ENCODE assay signal across 15 cellular contexts in the genomic region with DNA sequence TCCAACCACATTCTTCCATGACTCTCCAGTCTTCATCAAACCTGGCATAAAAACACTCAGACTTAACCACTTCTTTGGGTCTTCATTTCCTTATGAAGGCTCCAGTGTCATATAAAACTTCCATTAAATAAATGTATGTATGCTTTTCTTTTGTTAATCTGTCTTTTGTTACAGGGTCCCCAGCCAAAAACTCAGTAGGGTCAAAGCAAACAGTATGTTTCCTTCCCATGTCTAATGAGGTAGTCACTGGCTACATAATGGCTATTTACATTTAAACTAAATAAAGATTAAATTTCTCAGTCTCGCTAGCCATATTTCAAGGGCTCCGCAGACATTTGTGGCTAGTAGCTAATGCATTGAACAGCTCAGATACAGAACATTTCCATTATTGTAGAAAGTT. TPM values are rescaled to one million over a fixed set of nuclear protein-coding genes. Genes with fewer than 3 reads are reported as not detected.
A peak's percentile ranks its signal among the peaks of the same experiment; 100 is the strongest.
DNase-seq lines count a peak whose midpoint lies in the region.
"Had no signal": no experiment of that assay in that cellular context is flagged by ENCODE, and none has a peak within 500 bp of the region (broad histone marks: within the 10 kb centered on the region; RNA-seq: fewer than 3 reads in every experiment).

No MANE protein-coding gene starts in this region.

- H3K4me3 Mint-ChIP-seq in activated CD4-positive, alpha-beta T cell treated with anti-CD3 and anti-CD28 coated beads, Interleukin-2, amount 10 ng/mL, durations not matched to agents 7 days and 5 days: no peak overlapping the region
- H3K4me3 Mint-ChIP-seq: CD8-positive, alpha-beta T cell; T-helper 17 cell had no signal

- POLR2A ChIA-PET in activated CD4-positive, alpha-beta T cell treated with anti-CD3 and anti-CD28 coated beads, Interleukin-2, amount 10 ng/mL, durations not matched to agents 7 days and 5 days (lab: Charles Lee): no interaction called here

- no peaks in the 10 kb centered on the region for H3K36me3 Mint-ChIP-seq in activated CD4-positive, alpha-beta T cell treated with anti-CD3 and anti-CD28 coated beads, Interleukin-2, amount 10 ng/mL, durations not matched to agents 7 days and 5 days (ENCODE audit: low read depth)
- H3K36me3 Mint-ChIP-seq: CD8-positive, alpha-beta T cell had no signal

- H3K27ac Mint-ChIP-seq in activated CD4-positive, alpha-beta T cell treated with anti-CD3 and anti-CD28 coated beads, Interleukin-2, amount 10 ng/mL, durations not matched to agents 7 days and 5 days: no peak overlapping the region
- H3K27ac Mint-ChIP-seq: CD8-positive, alpha-beta T cell; T-helper 17 cell had no signal

- H3K9me3 Mint-ChIP-seq in activated CD4-positive, alpha-beta T cell treated with anti-CD3 and anti-CD28 coated beads, Interleukin-2, amount 10 ng/mL, durations not matched to agents 7 days and 5 days: no peaks in the 10 kb centered on the region
- H3K9me3 Mint-ChIP-seq: CD8-positive, alpha-beta T cell had no signal

- DNase-seq in COLO668 (lab: John Stamatoyannopoulos, UW; ENCODE audit: unreplicated experiment) (peak; percentile 31), NCI-H1092 treated with DMSO at 0.1 percent for 48 hours (lab: John Stamatoyannopoulos, UW) (peak; percentile 92), NCI-H2081 (lab: John Stamatoyannopoulos, UW) (peak; percentile 64 to 92), NCI-H748 treated with DMSO at 0.1 percent for 48 hours (lab: John Stamatoyannopoulos, UW) (peak; percentile 81), NCI-H2171 treated with DMSO at 0.1 percent for 48 hours (lab: John Stamatoyannopoulos, UW) (no peak), MV-4-11 (lab: John Stamatoyannopoulos, UW) (no peak)
- no peak for DNase-seq in activated CD8-positive, alpha-beta memory T cell treated with anti-CD3 and anti-CD28 coated beads for 24 hours
- DNase-seq in activated CD4-positive, alpha-beta T cell treated with anti-CD3 and anti-CD28 coated beads, Interleukin-2, amount 10 ng/mL, durations not matched to agents 7 days and 5 days: no peak
- DNase-seq: CD8-positive, alpha-beta T cell; EL; GOT3; KBM-7; NK-92 treated with Interleukin-12 subunit alpha and Interleukin-12 subunit beta, amount 100 ng/mL, for 24 hours; T-helper 17 cell had no signal

- CTCF ChIA-PET in activated CD4-positive, alpha-beta T cell treated with anti-CD3 and anti-CD28 coated beads, Interleukin-2, amount 10 ng/mL, durations not matched to agents 7 days and 5 days (lab: Charles Lee): interaction anchor here (1.4 to 2.5 kb wide), 3 partner anchors 14 to 599 kb away, joined by 3 to 8 read pairs (median 6); no protein-coding TSS in a partner anchor

- peaks cover 9% of the 10 kb centered on the region for H3K27me3 Mint-ChIP-seq in activated CD4-positive, alpha-beta T cell treated with anti-CD3 and anti-CD28 coated beads, Interleukin-2, amount 10 ng/mL, durations not matched to agents 7 days and 5 days

- H3K4me1 Mint-ChIP-seq in activated CD4-positive, alpha-beta T cell treated with anti-CD3 and anti-CD28 coated beads, Interleukin-2, amount 10 ng/mL, durations not matched to agents 7 days and 5 days: peaks cover 1% of the 10 kb centered on the region

RNA-seq across cellular contexts. Expression of gene STAB2, which starts 40.1 kb away (rescaled TPM):
- not detected for total RNA-seq in activated CD4-positive, alpha-beta T cell treated with anti-CD3 and anti-CD28 coated beads, Interleukin-2, amount 10 ng/mL, durations not matched to agents 7 days and 5 days
- total RNA-seq: A172; CD8-positive, alpha-beta T cell; T-helper 17 cell had no signal

RNA-seq across cellular contexts. Expression of gene C12orf42, which starts 51.2 kb away (rescaled TPM):
- total RNA-seq in activated CD4-positive, alpha-beta T cell treated with anti-CD3 and anti-CD28 coated beads, Interleukin-2, amount 10 ng/mL, durations not matched to agents 7 days and 5 days: 1 to 10 TPM in 1 of 2 experiments, under 1 TPM in 1; 0.57 to 1.0 TPM
- total RNA-seq: A172 had no signal

Comparison
In these comparisons a context has a peak if more than half of its experiments do, and no peak if none do; other contexts are left out.
1. DNase-seq: peak in COLO668 (single experiment), NCI-H1092 treated with DMSO at 0.1 percent for 48 hours (single experiment), NCI-H2081 (2 of 2) and NCI-H748 treated with DMSO at 0.1 percent for 48 hours (single experiment); none in NCI-H2171 treated with DMSO at 0.1 percent for 48 hours (single experiment), MV-4-11 (single experiment), activated CD8-positive, alpha-beta memory T cell treated with anti-CD3 and anti-CD28 coated beads for 24 hours (single experiment) and activated CD4-positive, alpha-beta T cell treated with anti-CD3 and anti-CD28 coated beads, Interleukin-2, amount 10 ng/mL, durations not matched to agents 7 days and 5 days (single experiment).